32 cellular contexts compared by ENCODE assay signal in genomic region chr6:141551318-141551717, GRCh38.
A peak's percentile ranks its signal among the peaks of the same experiment; 100 is the strongest.
DNase-seq lines count a peak whose midpoint lies in the region; ATAC-seq, FAIRE-seq and TF ChIP-seq lines count a peak whose summit lies in the region.
"Had no signal": no experiment of that assay in that cellular context is flagged by ENCODE, and none has a peak within 500 bp of the region (broad histone marks: within the 10 kb centered on the region; RNA-seq: fewer than 3 reads in every experiment).

No MANE protein-coding gene starts in this region.

- no TSS peak for BruUV-seq in HepG2 (replicated peaks; lab: Mats Ljungman, UMichigan)

- H4K20me1 ChIP-seq in HepG2 (ENCODE audit: insufficient read depth, low read length) = no peaks in the 10 kb centered on the region

- H3K27me3 ChIP-seq in HepG2 (ENCODE audit: control insufficient read depth in 1 of 2, insufficient read depth in 2 of 2, low read length in 2 of 2) (no peaks in the 10 kb centered on the region), right lobe of liver (no peaks in the 10 kb centered on the region), adipocyte (replicated peaks; ENCODE audit: control insufficient read depth, insufficient read depth, low read length) (no peaks in the 10 kb centered on the region)
- H3K27me3 ChIP-seq: gastroesophageal sphincter, hepatocyte, neural progenitor cell, suprapubic skin had no signal

- H3K36me3 Mint-ChIP-seq in activated naive CD8-positive, alpha-beta T cell treated with anti-CD3 and anti-CD28 coated beads, Interleukin-2, amount 50 U/mL, for 24 hours (ENCODE audit: low read depth) = peaks cover 3% of the 10 kb centered on the region
- peaks cover 9% of the 10 kb centered on the region for H3K36me3 Mint-ChIP-seq in activated naive CD4-positive, alpha-beta T cell treated with anti-CD3 and anti-CD28 coated beads for 36 hours (ENCODE audit: low read depth)
- H3K36me3 Mint-ChIP-seq: CD4-positive, CD25-positive, alpha-beta regulatory T cell had no signal

- CTCF ChIA-PET in HepG2 (lab: Yijun Ruan, JAX; ENCODE audit: low intra/inter-chr PET ratio, low total read pairs) = no interaction called here
- CTCF ChIA-PET in activated naive CD4-positive, alpha-beta T cell treated with anti-CD3 and anti-CD28 coated beads for 36 hours (lab: Charles Lee) = no interaction called here

- H3K27ac ChIP-seq in HepG2 (ENCODE audit: extremely low read length, insufficient read depth, low read length) (no peak overlapping the region), right lobe of liver (no peak overlapping the region)
- H3K27ac ChIP-seq: gastroesophageal sphincter, neural progenitor cell, parathyroid adenoma, suprapubic skin had no signal

- WGBS in HepG2 (ENCODE audit: low lambda C conversion rate) = 94% methylated on average over 2 of the region's 2 CpGs
- 93% methylated on average over 2 of the region's 2 CpGs for WGBS in right lobe of liver (ENCODE audit: insufficient coverage, low coverage, low lambda C conversion rate, missing lambda C conversion rate)

- no peak for TF ChIP-seq CTCF in HepG2 (CRISPR knock-in tag; IDR thresholded peaks at IDR 0.05)
- TF ChIP-seq CTCF in right lobe of liver (IDR thresholded peaks at IDR 0.05) = no peak

- intact Hi-C loops in HepG2 (cut with micrococcal nuclease; ENCODE audit: unreplicated experiment) (no loop called here), right lobe of liver (cut with DNase I) (no loop called here)
- intact Hi-C loops in activated naive CD4-positive, alpha-beta T cell treated with anti-CD3 and anti-CD28 coated beads for 36 hours (cut with micrococcal nuclease) = no loop called here

- no peaks in the 10 kb centered on the region for H3K27me3 Mint-ChIP-seq in activated naive CD8-positive, alpha-beta T cell treated with anti-CD3 and anti-CD28 coated beads, Interleukin-2, amount 50 U/mL, for 24 hours
- H3K27me3 Mint-ChIP-seq in activated naive CD4-positive, alpha-beta T cell treated with anti-CD3 and anti-CD28 coated beads for 36 hours (ENCODE audit: low read depth) = no peaks in the 10 kb centered on the region
- H3K27me3 Mint-ChIP-seq: dendritic cell treated with granulocyte-macrophage colony-stimulating factor and Interleukin-4, amounts not matched to agents 40 ng/mL and 50 ng/mL, for 4 days; T-helper 17 cell had no signal

- H3K9me3 ChIP-seq in HepG2 (ENCODE audit: low read length) (peaks cover 6% of the 10 kb centered on the region), right lobe of liver (peaks cover 0 to 4% (median 0%) of the 10 kb centered on the region in 4 donors), adipocyte (ENCODE audit: control insufficient read depth, low read length) (peaks cover 18% of the 10 kb centered on the region)

- in situ Hi-C loops in HepG2 (cut with HindIII; ENCODE audit: extremely low pct_ligation_motif_present, low pct_unique_long_range_greater_than_20kb) = no loop called here

- ATAC-seq in HepG2 (no peak), right lobe of liver (no peak), GM21447 (IDR thresholded peaks at IDR 0.05; ENCODE audit: unreplicated experiment) (no peak)
- ATAC-seq in activated naive CD8-positive, alpha-beta T cell treated with anti-CD3 and anti-CD28 coated beads, Interleukin-2, amount 50 U/mL, for 24 hours = no peak
- ATAC-seq: gastroesophageal sphincter; left cardiac atrium; sciatic nerve; stimulated activated memory B cell treated with anti-CD40 and anti-IgM and Interleukin-4, amounts not matched to agents 10 μg/mL and 1 μg/mL and 100 μg/mL, for 72 hours; T-helper 17 cell had no signal

- H3K79me2 ChIP-seq in HepG2 (ENCODE audit: insufficient read depth, low read length) = no peaks in the 10 kb centered on the region
- H3K79me2 ChIP-seq: hepatocyte, parathyroid adenoma had no signal

- TF ChIP-seq EP300 in HepG2 (IDR thresholded peaks at IDR 0.05; ENCODE audit: low read depth in 2 of 2, low read length in 2 of 2) (no peak), HepG2 (CRISPR knock-in tag; IDR thresholded peaks at IDR 0.05; ENCODE audit: borderline replicate concordance) (no peak)

- no peak overlapping the region for H3K27ac Mint-ChIP-seq in activated naive CD8-positive, alpha-beta T cell treated with anti-CD3 and anti-CD28 coated beads, Interleukin-2, amount 50 U/mL, for 24 hours
- H3K27ac Mint-ChIP-seq in activated naive CD4-positive, alpha-beta T cell treated with anti-CD3 and anti-CD28 coated beads for 36 hours = no peak overlapping the region
- H3K27ac Mint-ChIP-seq: activated CD4-positive, alpha-beta memory T cell treated with anti-CD3 and anti-CD28 coated beads, Interleukin-2, amount 10 ng/mL, durations not matched to agents 7 days and 5 days; activated naive CD8-positive, alpha-beta T cell treated with anti-CD3 and anti-CD28 coated beads for 36 hours; activated T-helper 2 cell treated with anti-CD3 and anti-CD28 coated beads, Interferon-gamma antibody, Interleukin-2, Interleukin-4, amounts not matched to agents 10 μg/mL and 5 μg/mL and 100 μg/mL, durations not matched to agents 14 hours and 24 hours and 36 hours; CD4-positive, CD25-positive, alpha-beta regulatory T cell; dendritic cell treated with granulocyte-macrophage colony-stimulating factor and Interleukin-4, amounts not matched to agents 40 ng/mL and 50 ng/mL, for 4 days; neural progenitor cell; stimulated activated memory B cell treated with anti-CD40 and anti-IgM and Interleukin-4, amounts not matched to agents 10 μg/mL and 1 μg/mL and 100 μg/mL, for 72 hours; T-helper 17 cell had no signal

- TF ChIP-seq POLR2A in HepG2 (IDR thresholded peaks at IDR 0.05; ENCODE audit: insufficient read depth in 1 of 2, low read depth in 2 of 2, low read length in 2 of 2) = no peak
- no peak for TF ChIP-seq POLR2A in right lobe of liver (IDR thresholded peaks at IDR 0.05)

- no peaks in the 10 kb centered on the region for H3K36me3 ChIP-seq in HepG2 (replicated peaks in 1 of 2; ENCODE audit: control insufficient read depth in 1 of 2, insufficient read depth in 2 of 2, low read length in 2 of 2)
- no peaks in the 10 kb centered on the region for H3K36me3 ChIP-seq in right lobe of liver
- no peaks in the 10 kb centered on the region for H3K36me3 ChIP-seq in adipocyte (ENCODE audit: control insufficient read depth, insufficient read depth, low read length, severe bottlenecking)
- H3K36me3 ChIP-seq: gastroesophageal sphincter, neural progenitor cell, suprapubic skin had no signal

- H3K4me1 Mint-ChIP-seq in activated naive CD8-positive, alpha-beta T cell treated with anti-CD3 and anti-CD28 coated beads, Interleukin-2, amount 50 U/mL, for 24 hours = peaks cover 13% of the 10 kb centered on the region
- H3K4me1 Mint-ChIP-seq in activated naive CD4-positive, alpha-beta T cell treated with anti-CD3 and anti-CD28 coated beads for 36 hours (ENCODE audit: low read depth) = peaks cover 6% of the 10 kb centered on the region
- H3K4me1 Mint-ChIP-seq: neural progenitor cell had no signal

- peaks cover 24% of the 10 kb centered on the region for H3K4me1 ChIP-seq in HepG2 (ENCODE audit: insufficient read depth, low read length)
- H3K4me1 ChIP-seq in right lobe of liver = peaks cover 0 to 2% (median 0%) of the 10 kb centered on the region in 4 donors
- peaks cover 6% of the 10 kb centered on the region for H3K4me1 ChIP-seq in adipocyte (ENCODE audit: control insufficient read depth, insufficient read depth, low read length)
- H3K4me1 ChIP-seq: gastroesophageal sphincter, neural progenitor cell, parathyroid adenoma, suprapubic skin had no signal

- no peak overlapping the region for H2AFZ ChIP-seq in HepG2 (ENCODE audit: low read length)
- H2AFZ ChIP-seq: hepatocyte, neural progenitor cell, parathyroid adenoma had no signal

- H3K4me3 ChIP-seq in HepG2 (replicated peaks in 1 of 3; ENCODE audit: insufficient read depth in 1 of 3, low read depth in 2 of 3, low read length in 3 of 3) = no peak overlapping the region
- no peak overlapping the region for H3K4me3 ChIP-seq in right lobe of liver
- H3K4me3 ChIP-seq in adipocyte (ENCODE audit: low read length) = peak overlapping the region; percentile 39
- H3K4me3 ChIP-seq: gastroesophageal sphincter, hepatocyte, neural progenitor cell, suprapubic skin had no signal

- no peak overlapping the region for H3K4me2 ChIP-seq in HepG2 (ENCODE audit: low read depth, low read length)
- H3K4me2 ChIP-seq: hepatocyte, neural progenitor cell had no signal

- DNase-seq in HepG2 (ENCODE audit: low spot score) = no peak
- DNase-seq in right lobe of liver = no peak
- DNase-seq in LHCN-M2 (ENCODE audit: low read depth) = peak; percentile 18
- no peak for DNase-seq in adipocyte (ENCODE audit: low read depth)
- DNase-seq in activated naive CD8-positive, alpha-beta T cell treated with anti-CD3 and anti-CD28 coated beads, Interleukin-2, amount 50 U/mL, for 24 hours = no peak
- DNase-seq in activated naive CD4-positive, alpha-beta T cell treated with anti-CD3 and anti-CD28 coated beads for 36 hours = no peak
- DNase-seq: activated CD4-positive, alpha-beta memory T cell treated with anti-CD3 and anti-CD28 coated beads, Interleukin-2, amount 10 ng/mL, durations not matched to agents 7 days and 5 days; activated CD4-positive, alpha-beta T cell treated with anti-CD3 and anti-CD28 coated beads for 1 hour; activated CD8-positive, alpha-beta memory T cell treated with anti-CD3 and anti-CD28 coated beads, Interleukin-2, amount 50 U/mL, for 48 hours; activated naive CD8-positive, alpha-beta T cell treated with anti-CD3 and anti-CD28 coated beads for 36 hours; CD4-positive, CD25-positive, alpha-beta regulatory T cell; central memory CD4-positive, alpha-beta T cell; GDM1; KG1; left cardiac atrium; NCI-H187; NCI-H526 treated with DMSO at 0.1 percent for 48 hours; RPMI8226; stimulated activated CD4-positive, alpha-beta T cell treated with anti-CD3 and anti-CD28 coated beads, Interleukin-12 subunit alpha, Interleukin-12 subunit beta, amount 100 ng/mL, for 4 hours; stimulated activated CD4-positive, alpha-beta T cell treated with anti-CD3 and anti-CD28 coated beads, Interleukin-4, amount 100 ng/mL, for 24 hours; T-helper 17 cell had no signal

- H3K9ac ChIP-seq in HepG2 (ENCODE audit: insufficient read depth, low read depth, low read length) = no peak overlapping the region
- no peak overlapping the region for H3K9ac ChIP-seq in adipocyte (ENCODE audit: low read length)
- H3K9ac ChIP-seq: neural progenitor cell, parathyroid adenoma had no signal

- TF ChIP-seq RAD21 in HepG2 (CRISPR knock-in tag; IDR thresholded peaks at IDR 0.05) = no peak

- FAIRE-seq in HepG2 (lab: Jason Lieb, UNC) = no peak
- FAIRE-seq: GM19239 had no signal

- H3K9me3 Mint-ChIP-seq in activated naive CD8-positive, alpha-beta T cell treated with anti-CD3 and anti-CD28 coated beads, Interleukin-2, amount 50 U/mL, for 24 hours = peaks cover 21% of the 10 kb centered on the region
- H3K9me3 Mint-ChIP-seq in activated naive CD4-positive, alpha-beta T cell treated with anti-CD3 and anti-CD28 coated beads for 36 hours = peaks cover 11% of the 10 kb centered on the region

- POLR2A ChIA-PET in HepG2 (lab: Yijun Ruan, JAX) = no interaction called here

- no peak overlapping the region for H3K4me3 Mint-ChIP-seq in activated naive CD8-positive, alpha-beta T cell treated with anti-CD3 and anti-CD28 coated beads, Interleukin-2, amount 50 U/mL, for 24 hours
- no peak overlapping the region for H3K4me3 Mint-ChIP-seq in activated naive CD4-positive, alpha-beta T cell treated with anti-CD3 and anti-CD28 coated beads for 36 hours
- H3K4me3 Mint-ChIP-seq: activated CD4-positive, alpha-beta memory T cell treated with anti-CD3 and anti-CD28 coated beads, Interleukin-2, amount 10 ng/mL, durations not matched to agents 7 days and 5 days; activated naive CD8-positive, alpha-beta T cell treated with anti-CD3 and anti-CD28 coated beads for 36 hours; dendritic cell treated with granulocyte-macrophage colony-stimulating factor and Interleukin-4, amounts not matched to agents 40 ng/mL and 50 ng/mL, for 4 days; neural progenitor cell; stimulated activated memory B cell treated with anti-CD40 and anti-IgM and Interleukin-4, amounts not matched to agents 10 μg/mL and 1 μg/mL and 100 μg/mL, for 72 hours; T-helper 17 cell had no signal
